Comparison of ENCODE assay signal across 1 cellular context in the genomic region with DNA sequence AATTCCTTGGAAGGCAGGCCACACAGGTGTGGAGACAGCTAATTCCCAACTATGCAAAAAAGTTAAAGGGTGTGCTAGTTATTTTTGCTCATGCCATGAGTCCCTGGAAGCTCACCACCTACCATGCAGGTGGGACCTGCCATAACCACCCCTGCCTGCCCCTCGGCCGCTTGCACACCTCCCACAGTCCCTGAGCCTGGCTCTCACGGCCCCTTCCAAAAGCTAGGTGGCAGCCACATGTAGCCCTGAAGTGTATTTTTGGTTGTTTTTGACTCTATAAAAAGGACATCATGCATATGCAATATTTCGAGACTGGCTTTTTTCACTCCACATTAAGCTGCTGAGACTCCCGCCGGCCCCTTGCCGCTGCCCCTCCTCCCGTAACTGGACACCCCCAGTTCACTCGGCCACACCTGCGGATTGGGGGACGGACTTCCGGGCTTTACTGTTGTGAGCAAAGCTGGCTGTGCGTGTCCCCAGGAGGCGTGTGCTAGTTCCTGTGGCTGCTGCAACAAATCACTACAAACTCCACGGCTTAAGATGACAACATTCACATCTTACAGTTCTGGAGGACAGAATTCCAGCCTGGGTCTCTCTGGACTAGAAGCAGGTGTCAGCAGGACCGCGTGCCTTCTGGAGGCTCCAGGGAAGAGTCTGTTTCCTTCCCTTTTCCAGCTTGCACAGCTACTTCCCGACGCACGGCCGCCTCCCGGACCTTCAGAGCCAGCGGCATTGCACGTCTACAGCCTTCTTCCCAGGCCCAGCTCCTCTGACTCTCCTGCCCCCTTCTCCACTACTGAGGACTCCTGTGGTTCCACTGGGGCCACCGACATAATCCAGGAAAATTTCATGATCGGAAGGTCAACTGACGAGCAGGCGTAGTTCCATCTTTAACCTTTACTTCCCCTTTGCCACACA.
TF ChIP-seq lines count a peak whose summit lies in the region.

No MANE protein-coding gene starts in this region.

TF ChIP-seq in K562, 482 proteins besides CTCF, POLR2A, EP300 and RAD21 (continued from another document and continues in another):
- TF ChIP-seq LCOR (CRISPR knock-in tag; IDR thresholded peaks at IDR 0.05) (no peak), NUFIP1 (IDR thresholded peaks at IDR 0.05; ENCODE audit: partially characterized antibody) (no peak), ZNF121 (CRISPR knock-in tag; conservative IDR thresholded peaks at IDR 0.05) (no peak), GTF2E2 (tag; IDR thresholded peaks at IDR 0.05) (no peak), PCBP2 (IDR thresholded peaks at IDR 0.05; ENCODE audit: low read depth, low read length, poor library complexity, severe bottlenecking) (no peak), ZFP1 (CRISPR knock-in tag; IDR thresholded peaks at IDR 0.05) (no peak), ZNF79 (CRISPR knock-in tag; IDR thresholded peaks at IDR 0.05; ENCODE audit: low read depth) (no peak), SREBF1 (IDR thresholded peaks at IDR 0.05; ENCODE audit: borderline replicate concordance, low read depth, low read length) (no peak), RFX1 (IDR thresholded peaks at IDR 0.05) (no peak), KAT2B (IDR thresholded peaks at IDR 0.05; ENCODE audit: low read depth, low read length) (no peak), ZKSCAN1 (IDR thresholded peaks at IDR 0.05; ENCODE audit: low read depth, low read length) (no peak), ZNF12 (CRISPR knock-in tag; IDR thresholded peaks at IDR 0.05) (no peak), BRD9 (IDR thresholded peaks at IDR 0.05; ENCODE audit: low read depth, partially characterized antibody) (no peak), DPF2 (IDR thresholded peaks at IDR 0.05) (no peak), CC2D1A (IDR thresholded peaks at IDR 0.05) (no peak), MAFG (tag; conservative IDR thresholded peaks at IDR 0.05) (no peak), SMC3 (conservative IDR thresholded peaks at IDR 0.05; ENCODE audit: insufficient read depth, low read depth, low read length) (no peak), ZNF586 (CRISPR knock-in tag; conservative IDR thresholded peaks at IDR 0.05) (no peak), NR1H2 (CRISPR knock-in tag; IDR thresholded peaks at IDR 0.05) (no peak), ZNF695 (CRISPR knock-in tag; IDR thresholded peaks at IDR 0.05) (no peak), ZC3H8 (IDR thresholded peaks at IDR 0.05) (no peak), POLR2G (IDR thresholded peaks at IDR 0.05; ENCODE audit: low read depth, low read length) (peak; percentile 16; the same call in 1 of the 2 replicates), YY1 (IDR thresholded peaks at IDR 0.05; ENCODE audit: borderline replicate concordance in 1 of 3, control insufficient read depth in 1 of 3, extremely low read depth in 1 of 3, insufficient read depth in 3 of 3, insufficient read length in 1 of 3, insufficient replicate concordance in 2 of 3, low read depth in 1 of 3, low read length in 2 of 3) (no peak), ZSCAN32 (CRISPR knock-in tag; IDR thresholded peaks at IDR 0.05) (no peak)
- TF ChIP-seq, protein P1, sequence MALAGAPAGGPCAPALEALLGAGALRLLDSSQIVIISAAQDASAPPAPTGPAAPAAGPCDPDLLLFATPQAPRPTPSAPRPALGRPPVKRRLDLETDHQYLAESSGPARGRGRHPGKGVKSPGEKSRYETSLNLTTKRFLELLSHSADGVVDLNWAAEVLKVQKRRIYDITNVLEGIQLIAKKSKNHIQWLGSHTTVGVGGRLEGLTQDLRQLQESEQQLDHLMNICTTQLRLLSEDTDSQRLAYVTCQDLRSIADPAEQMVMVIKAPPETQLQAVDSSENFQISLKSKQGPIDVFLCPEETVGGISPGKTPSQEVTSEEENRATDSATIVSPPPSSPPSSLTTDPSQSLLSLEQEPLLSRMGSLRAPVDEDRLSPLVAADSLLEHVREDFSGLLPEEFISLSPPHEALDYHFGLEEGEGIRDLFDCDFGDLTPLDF (CRISPR knock-in tag; IDR thresholded peaks at IDR 0.05), result 0 out of 2 replicates have a peak, but pooled peaks have one; percentile 22
- TF ChIP-seq, protein P2, sequence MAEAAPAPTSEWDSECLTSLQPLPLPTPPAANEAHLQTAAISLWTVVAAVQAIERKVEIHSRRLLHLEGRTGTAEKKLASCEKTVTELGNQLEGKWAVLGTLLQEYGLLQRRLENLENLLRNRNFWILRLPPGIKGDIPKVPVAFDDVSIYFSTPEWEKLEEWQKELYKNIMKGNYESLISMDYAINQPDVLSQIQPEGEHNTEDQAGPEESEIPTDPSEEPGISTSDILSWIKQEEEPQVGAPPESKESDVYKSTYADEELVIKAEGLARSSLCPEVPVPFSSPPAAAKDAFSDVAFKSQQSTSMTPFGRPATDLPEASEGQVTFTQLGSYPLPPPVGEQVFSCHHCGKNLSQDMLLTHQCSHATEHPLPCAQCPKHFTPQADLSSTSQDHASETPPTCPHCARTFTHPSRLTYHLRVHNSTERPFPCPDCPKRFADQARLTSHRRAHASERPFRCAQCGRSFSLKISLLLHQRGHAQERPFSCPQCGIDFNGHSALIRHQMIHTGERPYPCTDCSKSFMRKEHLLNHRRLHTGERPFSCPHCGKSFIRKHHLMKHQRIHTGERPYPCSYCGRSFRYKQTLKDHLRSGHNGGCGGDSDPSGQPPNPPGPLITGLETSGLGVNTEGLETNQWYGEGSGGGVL (CRISPR knock-in tag; IDR thresholded peaks at IDR 0.05), result no peak
- TF ChIP-seq, protein P3, sequence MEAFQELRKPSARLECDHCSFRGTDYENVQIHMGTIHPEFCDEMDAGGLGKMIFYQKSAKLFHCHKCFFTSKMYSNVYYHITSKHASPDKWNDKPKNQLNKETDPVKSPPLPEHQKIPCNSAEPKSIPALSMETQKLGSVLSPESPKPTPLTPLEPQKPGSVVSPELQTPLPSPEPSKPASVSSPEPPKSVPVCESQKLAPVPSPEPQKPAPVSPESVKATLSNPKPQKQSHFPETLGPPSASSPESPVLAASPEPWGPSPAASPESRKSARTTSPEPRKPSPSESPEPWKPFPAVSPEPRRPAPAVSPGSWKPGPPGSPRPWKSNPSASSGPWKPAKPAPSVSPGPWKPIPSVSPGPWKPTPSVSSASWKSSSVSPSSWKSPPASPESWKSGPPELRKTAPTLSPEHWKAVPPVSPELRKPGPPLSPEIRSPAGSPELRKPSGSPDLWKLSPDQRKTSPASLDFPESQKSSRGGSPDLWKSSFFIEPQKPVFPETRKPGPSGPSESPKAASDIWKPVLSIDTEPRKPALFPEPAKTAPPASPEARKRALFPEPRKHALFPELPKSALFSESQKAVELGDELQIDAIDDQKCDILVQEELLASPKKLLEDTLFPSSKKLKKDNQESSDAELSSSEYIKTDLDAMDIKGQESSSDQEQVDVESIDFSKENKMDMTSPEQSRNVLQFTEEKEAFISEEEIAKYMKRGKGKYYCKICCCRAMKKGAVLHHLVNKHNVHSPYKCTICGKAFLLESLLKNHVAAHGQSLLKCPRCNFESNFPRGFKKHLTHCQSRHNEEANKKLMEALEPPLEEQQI (IDR thresholded peaks at IDR 0.05), result no peak
- TF ChIP-seq, protein P4, sequence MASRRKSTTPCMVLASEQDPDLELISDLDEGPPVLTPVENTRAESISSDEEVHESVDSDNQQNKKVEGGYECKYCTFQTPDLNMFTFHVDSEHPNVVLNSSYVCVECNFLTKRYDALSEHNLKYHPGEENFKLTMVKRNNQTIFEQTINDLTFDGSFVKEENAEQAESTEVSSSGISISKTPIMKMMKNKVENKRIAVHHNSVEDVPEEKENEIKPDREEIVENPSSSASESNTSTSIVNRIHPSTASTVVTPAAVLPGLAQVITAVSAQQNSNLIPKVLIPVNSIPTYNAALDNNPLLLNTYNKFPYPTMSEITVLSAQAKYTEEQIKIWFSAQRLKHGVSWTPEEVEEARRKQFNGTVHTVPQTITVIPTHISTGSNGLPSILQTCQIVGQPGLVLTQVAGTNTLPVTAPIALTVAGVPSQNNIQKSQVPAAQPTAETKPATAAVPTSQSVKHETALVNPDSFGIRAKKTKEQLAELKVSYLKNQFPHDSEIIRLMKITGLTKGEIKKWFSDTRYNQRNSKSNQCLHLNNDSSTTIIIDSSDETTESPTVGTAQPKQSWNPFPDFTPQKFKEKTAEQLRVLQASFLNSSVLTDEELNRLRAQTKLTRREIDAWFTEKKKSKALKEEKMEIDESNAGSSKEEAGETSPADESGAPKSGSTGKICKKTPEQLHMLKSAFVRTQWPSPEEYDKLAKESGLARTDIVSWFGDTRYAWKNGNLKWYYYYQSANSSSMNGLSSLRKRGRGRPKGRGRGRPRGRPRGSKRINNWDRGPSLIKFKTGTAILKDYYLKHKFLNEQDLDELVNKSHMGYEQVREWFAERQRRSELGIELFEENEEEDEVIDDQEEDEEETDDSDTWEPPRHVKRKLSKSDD (conservative IDR thresholded peaks at IDR 0.05; ENCODE audit: low read length), result no peak
- TF ChIP-seq, protein P5, sequence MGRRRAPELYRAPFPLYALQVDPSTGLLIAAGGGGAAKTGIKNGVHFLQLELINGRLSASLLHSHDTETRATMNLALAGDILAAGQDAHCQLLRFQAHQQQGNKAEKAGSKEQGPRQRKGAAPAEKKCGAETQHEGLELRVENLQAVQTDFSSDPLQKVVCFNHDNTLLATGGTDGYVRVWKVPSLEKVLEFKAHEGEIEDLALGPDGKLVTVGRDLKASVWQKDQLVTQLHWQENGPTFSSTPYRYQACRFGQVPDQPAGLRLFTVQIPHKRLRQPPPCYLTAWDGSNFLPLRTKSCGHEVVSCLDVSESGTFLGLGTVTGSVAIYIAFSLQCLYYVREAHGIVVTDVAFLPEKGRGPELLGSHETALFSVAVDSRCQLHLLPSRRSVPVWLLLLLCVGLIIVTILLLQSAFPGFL (CRISPR knock-in tag; IDR thresholded peaks at IDR 0.05), result no peak
- TF ChIP-seq, protein P6, sequence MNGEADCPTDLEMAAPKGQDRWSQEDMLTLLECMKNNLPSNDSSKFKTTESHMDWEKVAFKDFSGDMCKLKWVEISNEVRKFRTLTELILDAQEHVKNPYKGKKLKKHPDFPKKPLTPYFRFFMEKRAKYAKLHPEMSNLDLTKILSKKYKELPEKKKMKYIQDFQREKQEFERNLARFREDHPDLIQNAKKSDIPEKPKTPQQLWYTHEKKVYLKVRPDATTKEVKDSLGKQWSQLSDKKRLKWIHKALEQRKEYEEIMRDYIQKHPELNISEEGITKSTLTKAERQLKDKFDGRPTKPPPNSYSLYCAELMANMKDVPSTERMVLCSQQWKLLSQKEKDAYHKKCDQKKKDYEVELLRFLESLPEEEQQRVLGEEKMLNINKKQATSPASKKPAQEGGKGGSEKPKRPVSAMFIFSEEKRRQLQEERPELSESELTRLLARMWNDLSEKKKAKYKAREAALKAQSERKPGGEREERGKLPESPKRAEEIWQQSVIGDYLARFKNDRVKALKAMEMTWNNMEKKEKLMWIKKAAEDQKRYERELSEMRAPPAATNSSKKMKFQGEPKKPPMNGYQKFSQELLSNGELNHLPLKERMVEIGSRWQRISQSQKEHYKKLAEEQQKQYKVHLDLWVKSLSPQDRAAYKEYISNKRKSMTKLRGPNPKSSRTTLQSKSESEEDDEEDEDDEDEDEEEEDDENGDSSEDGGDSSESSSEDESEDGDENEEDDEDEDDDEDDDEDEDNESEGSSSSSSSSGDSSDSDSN (IDR thresholded peaks at IDR 0.05; ENCODE audit: borderline replicate concordance in 1 of 2, low read depth in 2 of 2, low read length in 2 of 2), result peak in 1 of 2 experiments; percentile 48; a peak in 1 of 4 replicates
- TF ChIP-seq, protein P7, sequence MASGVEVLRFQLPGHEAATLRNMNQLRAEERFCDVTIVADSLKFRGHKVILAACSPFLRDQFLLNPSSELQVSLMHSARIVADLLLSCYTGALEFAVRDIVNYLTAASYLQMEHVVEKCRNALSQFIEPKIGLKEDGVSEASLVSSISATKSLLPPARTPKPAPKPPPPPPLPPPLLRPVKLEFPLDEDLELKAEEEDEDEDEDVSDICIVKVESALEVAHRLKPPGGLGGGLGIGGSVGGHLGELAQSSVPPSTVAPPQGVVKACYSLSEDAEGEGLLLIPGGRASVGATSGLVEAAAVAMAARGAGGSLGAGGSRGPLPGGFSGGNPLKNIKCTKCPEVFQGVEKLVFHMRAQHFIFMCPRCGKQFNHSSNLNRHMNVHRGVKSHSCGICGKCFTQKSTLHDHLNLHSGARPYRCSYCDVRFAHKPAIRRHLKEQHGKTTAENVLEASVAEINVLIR (CRISPR knock-in tag; IDR thresholded peaks at IDR 0.05), result no peak
- TF ChIP-seq, protein P8, sequence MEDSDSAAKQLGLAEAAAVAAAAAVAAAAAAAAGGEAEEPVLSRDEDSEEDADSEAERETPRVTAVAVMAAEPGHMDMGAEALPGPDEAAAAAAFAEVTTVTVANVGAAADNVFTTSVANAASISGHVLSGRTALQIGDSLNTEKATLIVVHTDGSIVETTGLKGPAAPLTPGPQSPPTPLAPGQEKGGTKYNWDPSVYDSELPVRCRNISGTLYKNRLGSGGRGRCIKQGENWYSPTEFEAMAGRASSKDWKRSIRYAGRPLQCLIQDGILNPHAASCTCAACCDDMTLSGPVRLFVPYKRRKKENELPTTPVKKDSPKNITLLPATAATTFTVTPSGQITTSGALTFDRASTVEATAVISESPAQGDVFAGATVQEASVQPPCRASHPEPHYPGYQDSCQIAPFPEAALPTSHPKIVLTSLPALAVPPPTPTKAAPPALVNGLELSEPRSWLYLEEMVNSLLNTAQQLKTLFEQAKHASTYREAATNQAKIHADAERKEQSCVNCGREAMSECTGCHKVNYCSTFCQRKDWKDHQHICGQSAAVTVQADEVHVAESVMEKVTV (CRISPR knock-in tag; IDR thresholded peaks at IDR 0.05), result no peak
- TF ChIP-seq, protein P9, sequence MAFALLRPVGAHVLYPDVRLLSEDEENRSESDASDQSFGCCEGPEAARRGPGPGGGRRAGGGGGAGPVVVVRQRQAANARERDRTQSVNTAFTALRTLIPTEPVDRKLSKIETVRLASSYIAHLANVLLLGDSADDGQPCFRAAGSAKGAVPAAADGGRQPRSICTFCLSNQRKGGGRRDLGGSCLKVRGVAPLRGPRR (CRISPR knock-in tag; IDR thresholded peaks at IDR 0.05), result no peak
- TF ChIP-seq, protein P10, sequence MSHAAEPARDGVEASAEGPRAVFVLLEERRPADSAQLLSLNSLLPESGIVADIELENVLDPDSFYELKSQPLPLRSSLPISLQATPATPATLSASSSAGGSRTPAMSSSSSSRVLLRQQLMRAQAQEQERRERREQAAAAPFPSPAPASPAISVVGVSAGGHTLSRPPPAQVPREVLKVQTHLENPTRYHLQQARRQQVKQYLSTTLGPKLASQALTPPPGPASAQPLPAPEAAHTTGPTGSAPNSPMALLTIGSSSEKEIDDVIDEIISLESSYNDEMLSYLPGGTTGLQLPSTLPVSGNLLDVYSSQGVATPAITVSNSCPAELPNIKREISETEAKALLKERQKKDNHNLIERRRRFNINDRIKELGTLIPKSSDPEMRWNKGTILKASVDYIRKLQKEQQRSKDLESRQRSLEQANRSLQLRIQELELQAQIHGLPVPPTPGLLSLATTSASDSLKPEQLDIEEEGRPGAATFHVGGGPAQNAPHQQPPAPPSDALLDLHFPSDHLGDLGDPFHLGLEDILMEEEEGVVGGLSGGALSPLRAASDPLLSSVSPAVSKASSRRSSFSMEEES (CRISPR knock-in tag; IDR thresholded peaks at IDR 0.05), result no peak
- TF ChIP-seq, protein P11, sequence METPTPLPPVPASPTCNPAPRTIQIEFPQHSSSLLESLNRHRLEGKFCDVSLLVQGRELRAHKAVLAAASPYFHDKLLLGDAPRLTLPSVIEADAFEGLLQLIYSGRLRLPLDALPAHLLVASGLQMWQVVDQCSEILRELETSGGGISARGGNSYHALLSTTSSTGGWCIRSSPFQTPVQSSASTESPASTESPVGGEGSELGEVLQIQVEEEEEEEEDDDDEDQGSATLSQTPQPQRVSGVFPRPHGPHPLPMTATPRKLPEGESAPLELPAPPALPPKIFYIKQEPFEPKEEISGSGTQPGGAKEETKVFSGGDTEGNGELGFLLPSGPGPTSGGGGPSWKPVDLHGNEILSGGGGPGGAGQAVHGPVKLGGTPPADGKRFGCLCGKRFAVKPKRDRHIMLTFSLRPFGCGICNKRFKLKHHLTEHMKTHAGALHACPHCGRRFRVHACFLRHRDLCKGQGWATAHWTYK (CRISPR knock-in tag; IDR thresholded peaks at IDR 0.05), result no peak
